In genomic region chr5:37640088-37640487, GRCh38 we compare ENCODE assay signal across 1 cellular context.
TF ChIP-seq lines count a peak whose summit lies in the region.

No MANE protein-coding gene starts in this region.

TF ChIP-seq in A549, 52 proteins besides CTCF, POLR2A, EP300 and RAD21 (continued from another document):
- TF ChIP-seq, protein P1, sequence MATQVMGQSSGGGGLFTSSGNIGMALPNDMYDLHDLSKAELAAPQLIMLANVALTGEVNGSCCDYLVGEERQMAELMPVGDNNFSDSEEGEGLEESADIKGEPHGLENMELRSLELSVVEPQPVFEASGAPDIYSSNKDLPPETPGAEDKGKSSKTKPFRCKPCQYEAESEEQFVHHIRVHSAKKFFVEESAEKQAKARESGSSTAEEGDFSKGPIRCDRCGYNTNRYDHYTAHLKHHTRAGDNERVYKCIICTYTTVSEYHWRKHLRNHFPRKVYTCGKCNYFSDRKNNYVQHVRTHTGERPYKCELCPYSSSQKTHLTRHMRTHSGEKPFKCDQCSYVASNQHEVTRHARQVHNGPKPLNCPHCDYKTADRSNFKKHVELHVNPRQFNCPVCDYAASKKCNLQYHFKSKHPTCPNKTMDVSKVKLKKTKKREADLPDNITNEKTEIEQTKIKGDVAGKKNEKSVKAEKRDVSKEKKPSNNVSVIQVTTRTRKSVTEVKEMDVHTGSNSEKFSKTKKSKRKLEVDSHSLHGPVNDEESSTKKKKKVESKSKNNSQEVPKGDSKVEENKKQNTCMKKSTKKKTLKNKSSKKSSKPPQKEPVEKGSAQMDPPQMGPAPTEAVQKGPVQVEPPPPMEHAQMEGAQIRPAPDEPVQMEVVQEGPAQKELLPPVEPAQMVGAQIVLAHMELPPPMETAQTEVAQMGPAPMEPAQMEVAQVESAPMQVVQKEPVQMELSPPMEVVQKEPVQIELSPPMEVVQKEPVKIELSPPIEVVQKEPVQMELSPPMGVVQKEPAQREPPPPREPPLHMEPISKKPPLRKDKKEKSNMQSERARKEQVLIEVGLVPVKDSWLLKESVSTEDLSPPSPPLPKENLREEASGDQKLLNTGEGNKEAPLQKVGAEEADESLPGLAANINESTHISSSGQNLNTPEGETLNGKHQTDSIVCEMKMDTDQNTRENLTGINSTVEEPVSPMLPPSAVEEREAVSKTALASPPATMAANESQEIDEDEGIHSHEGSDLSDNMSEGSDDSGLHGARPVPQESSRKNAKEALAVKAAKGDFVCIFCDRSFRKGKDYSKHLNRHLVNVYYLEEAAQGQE (IDR thresholded peaks at IDR 0.05): no peak
- TF ChIP-seq SMC3 (IDR thresholded peaks at IDR 0.05): no peak
- TF ChIP-seq BCL3 (IDR thresholded peaks at IDR 0.05): no peak
- TF ChIP-seq JUN (IDR thresholded peaks at IDR 0.05): no peak
